ENCODE assay signal across 8 cellular contexts in genomic region chrX:64206556-64207162, GRCh38. TPM values are rescaled to one million over a fixed set of nuclear protein-coding genes. Genes with fewer than 3 reads are reported as not detected.
DNase-seq lines count a peak whose midpoint lies in the region; ATAC-seq and TF ChIP-seq lines count a peak whose summit lies in the region.

No MANE protein-coding gene starts in this region.

- no peaks in the 10 kb centered on the region for H3K79me2 ChIP-seq in SK-N-SH (ENCODE audit: insufficient read depth)

- H3K27me3 ChIP-seq in SK-N-SH (ENCODE audit: insufficient read depth) = no peaks in the 10 kb centered on the region
- H3K27me3 ChIP-seq in layer of hippocampus (ENCODE audit: control insufficient read depth, insufficient read depth, low read length) = no peaks in the 10 kb centered on the region
- H3K27me3 ChIP-seq in thoracic aorta (replicated peaks; ENCODE audit: insufficient read depth) = no peaks in the 10 kb centered on the region

- TF ChIP-seq EP300 in SK-N-SH (IDR thresholded peaks at IDR 0.05; ENCODE audit: borderline replicate concordance in 1 of 2, low read depth in 1 of 2, low read length in 1 of 2) = no peak

- POLR2A ChIA-PET in SK-N-SH (lab: Yijun Ruan, JAX) = no interaction called here

- H3F3A ChIP-seq in SK-N-SH (replicated peaks; ENCODE audit: insufficient read depth) = peaks cover 7% of the 10 kb centered on the region

- CTCF ChIA-PET in SK-N-SH (lab: Yijun Ruan, JAX) = interaction anchor here (0.6 to 1.4 kb wide), 3 partner anchors 16 to 113 kb away, joined by 3 read pairs; no protein-coding TSS in a partner anchor

- H3K9me3 ChIP-seq in SK-N-SH (no peaks in the 10 kb centered on the region), thoracic aorta (no peaks in the 10 kb centered on the region)

- no peaks in the 10 kb centered on the region for H3K9me2 ChIP-seq in SK-N-SH

- peak overlapping the region; percentile 85 for H2AFZ ChIP-seq in SK-N-SH (ENCODE audit: low read depth)

- 53% methylated on average over 5 of the region's 5 CpGs for WGBS in SK-N-SH (ENCODE audit: low lambda C conversion rate)

- DNase-seq in SK-N-SH = no peak
- peak; percentile 49 for DNase-seq in amniotic epithelial cell (ENCODE audit: low read depth)
- no peak for DNase-seq in thoracic aorta (ENCODE audit: low spot score)
- DNase-seq in CD1c-positive myeloid dendritic cell (ENCODE audit: extremely low spot score) = no peak
- no peak for DNase-seq in glomerular visceral epithelial cell (ENCODE audit: extremely low spot score)
- no peak for DNase-seq in NCI-H2029 (lab: John Stamatoyannopoulos, UW)

- 0 out of 2 replicates have a peak, but pooled peaks cover 5% of the 10 kb centered on the region for H4K20me1 ChIP-seq in SK-N-SH (ENCODE audit: insufficient read depth)

- H3K36me3 ChIP-seq in SK-N-SH (replicated peaks in 1 of 2; ENCODE audit: control insufficient read depth in 1 of 2, insufficient read depth in 2 of 2, low read length in 1 of 2) = no peaks in the 10 kb centered on the region
- no peaks in the 10 kb centered on the region for H3K36me3 ChIP-seq in thoracic aorta

- H3K4me3 ChIP-seq in SK-N-SH (ENCODE audit: low read depth in 2 of 2, low read length in 1 of 2) = peak overlapping the region; percentile 66 to 75
- H3K4me3 ChIP-seq in thoracic aorta = peak overlapping the region; percentile 88

- H3K9ac ChIP-seq in SK-N-SH = peak overlapping the region; percentile 71

- H3K27ac ChIP-seq in SK-N-SH (ENCODE audit: low read depth in 2 of 2, low read length in 1 of 2) (peak overlapping the region; percentile 78 to 89), layer of hippocampus (ENCODE audit: low read depth, low read length) (peak overlapping the region; percentile 80), thoracic aorta (peak overlapping the region; percentile 80 to 94)

- TF ChIP-seq RAD21 in SK-N-SH (IDR thresholded peaks at IDR 0.05; ENCODE audit: low read length) = no peak

- peaks cover 4 to 24% of the 10 kb centered on the region in 2 experiments; a peak in 1 of 4 replicates for H3K4me1 ChIP-seq in SK-N-SH (ENCODE audit: control insufficient read depth in 1 of 2, insufficient read depth in 2 of 2, low read depth in 1 of 2, low read length in 1 of 2)
- H3K4me1 ChIP-seq in thoracic aorta (ENCODE audit: control insufficient read depth in 1 of 2, low read depth in 2 of 2) = peaks cover 7 to 40% of the 10 kb centered on the region in 2 donors

- ATAC-seq in SK-N-SH treated with all-trans-retinoic acid at 6 μM for 48 hours (no peak), thoracic aorta (ENCODE audit: insufficient number of reproducible peaks, low FRiP score, low read depth) (no peak)

- TF ChIP-seq CTCF in SK-N-SH (IDR thresholded peaks at IDR 0.05) (no peak), thoracic aorta (IDR thresholded peaks at IDR 0.05) (no peak)

- H3K4me2 ChIP-seq in SK-N-SH = peak overlapping the region; percentile 95

TF ChIP-seq in SK-N-SH, 30 proteins besides CTCF, POLR2A, EP300 and RAD21:
- TF ChIP-seq GATA2 (CRISPR knock-in tag; IDR thresholded peaks at IDR 0.05) = no peak
- TF ChIP-seq, protein P1, sequence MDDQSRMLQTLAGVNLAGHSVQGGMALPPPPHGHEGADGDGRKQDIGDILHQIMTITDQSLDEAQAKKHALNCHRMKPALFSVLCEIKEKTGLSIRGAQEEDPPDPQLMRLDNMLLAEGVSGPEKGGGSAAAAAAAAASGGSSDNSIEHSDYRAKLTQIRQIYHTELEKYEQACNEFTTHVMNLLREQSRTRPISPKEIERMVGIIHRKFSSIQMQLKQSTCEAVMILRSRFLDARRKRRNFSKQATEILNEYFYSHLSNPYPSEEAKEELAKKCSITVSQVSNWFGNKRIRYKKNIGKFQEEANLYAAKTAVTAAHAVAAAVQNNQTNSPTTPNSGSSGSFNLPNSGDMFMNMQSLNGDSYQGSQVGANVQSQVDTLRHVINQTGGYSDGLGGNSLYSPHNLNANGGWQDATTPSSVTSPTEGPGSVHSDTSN (IDR thresholded peaks at IDR 0.05) = no peak
- TF ChIP-seq TAF1 (IDR thresholded peaks at IDR 0.05; ENCODE audit: borderline replicate concordance, low read depth, low read length) = no peak
- TF ChIP-seq IRF3 (IDR thresholded peaks at IDR 0.05; ENCODE audit: low read depth, low read length) = no peak
- no peak for TF ChIP-seq NRF1 (IDR thresholded peaks at IDR 0.05; ENCODE audit: low read depth, low read length)
TF ChIP-seq in SK-N-SH: peak in this region for 0.

TF ChIP-seq in SK-N-SH treated with all-trans-retinoic acid at 6 μM for 48 hours, 23 proteins besides CTCF, POLR2A, EP300 and RAD21 (continues in another document):
- TF ChIP-seq ARNTL (CRISPR knock-in tag; IDR thresholded peaks at IDR 0.05; ENCODE audit: borderline replicate concordance, low read depth) = no peak
- no peak for TF ChIP-seq GLIS3 (CRISPR knock-in tag; IDR thresholded peaks at IDR 0.05)
- no peak for TF ChIP-seq PPARA (CRISPR knock-in tag; IDR thresholded peaks at IDR 0.05; ENCODE audit: borderline replicate concordance)
- no peak for TF ChIP-seq ZNF8 (CRISPR knock-in tag; IDR thresholded peaks at IDR 0.05)
- no peak for TF ChIP-seq CSDC2 (CRISPR knock-in tag; IDR thresholded peaks at IDR 0.05)
- TF ChIP-seq, protein P2, sequence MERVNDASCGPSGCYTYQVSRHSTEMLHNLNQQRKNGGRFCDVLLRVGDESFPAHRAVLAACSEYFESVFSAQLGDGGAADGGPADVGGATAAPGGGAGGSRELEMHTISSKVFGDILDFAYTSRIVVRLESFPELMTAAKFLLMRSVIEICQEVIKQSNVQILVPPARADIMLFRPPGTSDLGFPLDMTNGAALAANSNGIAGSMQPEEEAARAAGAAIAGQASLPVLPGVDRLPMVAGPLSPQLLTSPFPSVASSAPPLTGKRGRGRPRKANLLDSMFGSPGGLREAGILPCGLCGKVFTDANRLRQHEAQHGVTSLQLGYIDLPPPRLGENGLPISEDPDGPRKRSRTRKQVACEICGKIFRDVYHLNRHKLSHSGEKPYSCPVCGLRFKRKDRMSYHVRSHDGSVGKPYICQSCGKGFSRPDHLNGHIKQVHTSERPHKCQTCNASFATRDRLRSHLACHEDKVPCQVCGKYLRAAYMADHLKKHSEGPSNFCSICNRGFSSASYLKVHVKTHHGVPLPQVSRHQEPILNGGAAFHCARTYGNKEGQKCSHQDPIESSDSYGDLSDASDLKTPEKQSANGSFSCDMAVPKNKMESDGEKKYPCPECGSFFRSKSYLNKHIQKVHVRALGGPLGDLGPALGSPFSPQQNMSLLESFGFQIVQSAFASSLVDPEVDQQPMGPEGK (CRISPR knock-in tag; IDR thresholded peaks at IDR 0.05; ENCODE audit: borderline replicate concordance) = no peak
- TF ChIP-seq BACH2 (CRISPR knock-in tag; IDR thresholded peaks at IDR 0.05; ENCODE audit: borderline replicate concordance) = no peak
- TF ChIP-seq ZNF70 (CRISPR knock-in tag; IDR thresholded peaks at IDR 0.05) = no peak
- no peak for TF ChIP-seq CSRNP3 (CRISPR knock-in tag; IDR thresholded peaks at IDR 0.05)
- no peak for TF ChIP-seq ZFP3 (CRISPR knock-in tag; IDR thresholded peaks at IDR 0.05)
- no peak for TF ChIP-seq TSHZ2 (CRISPR knock-in tag; IDR thresholded peaks at IDR 0.05)

RNA-seq across cellular contexts. Expression of gene AMER1, which starts 1.2 kb away (rescaled TPM):
- 0.67 and 0.76 TPM in 2 replicates for polyA plus RNA-seq in SK-N-SH (2012; rRNA removed)
- 0.67 and 0.77 TPM in 2 replicates for polyA plus RNA-seq in SK-N-SH (2012; cell fraction: cytosol; rRNA removed)
- polyA plus RNA-seq in SK-N-SH (2012; cell fraction: nucleus; rRNA removed) = 1.2 and 1.4 TPM in 2 replicates
- total RNA-seq in thoracic aorta = 1 to 10 TPM; 7.9 to 8.8 TPM

RNA-seq across cellular contexts. Expression of gene ASB12, which starts 23.7 kb away (rescaled TPM):
- polyA plus RNA-seq in SK-N-SH (2012; rRNA removed) = 0.03 TPM in 1 of 2 replicates, not detected in the other
- 0.05 TPM in 2 replicates for polyA plus RNA-seq in SK-N-SH (2012; cell fraction: cytosol; rRNA removed)
- polyA plus RNA-seq in SK-N-SH (2012; cell fraction: nucleus; rRNA removed) = 0.07 TPM in 2 replicates
- total RNA-seq in thoracic aorta = not detected
